16 cellular contexts compared by ENCODE assay signal in the genomic region with DNA sequence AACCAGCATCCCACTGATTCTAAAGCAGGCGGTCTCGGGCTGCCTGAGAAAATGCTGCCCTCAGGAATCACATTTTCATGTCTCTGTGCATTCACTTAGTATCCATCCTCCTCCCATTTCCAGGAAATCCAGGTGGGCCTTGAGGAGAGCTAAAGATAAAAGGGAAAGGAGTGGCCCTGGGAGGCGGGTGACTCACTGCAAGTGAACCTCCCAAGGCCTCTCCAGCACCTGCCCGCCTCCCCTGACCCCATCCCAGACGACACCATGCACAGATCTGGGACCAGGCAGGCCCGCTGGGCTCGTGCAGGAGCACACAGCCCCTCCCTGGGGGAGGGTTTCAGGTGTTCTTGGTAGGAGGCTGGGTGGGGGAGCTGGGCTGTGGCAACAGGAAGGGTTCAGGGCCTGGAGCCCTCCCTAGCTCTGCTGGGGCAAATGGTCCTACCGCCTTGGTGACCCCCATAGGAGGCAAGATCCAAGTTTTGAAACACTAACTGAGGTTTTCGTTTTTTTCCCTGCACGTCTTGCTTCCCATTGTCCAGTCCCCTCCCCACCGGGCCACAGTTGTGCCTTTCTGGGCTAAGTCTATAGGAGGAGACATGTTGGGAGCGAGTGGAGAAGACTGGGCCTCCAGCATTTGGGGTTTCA. TPM values are rescaled to one million over a fixed set of nuclear protein-coding genes. Genes with fewer than 3 reads are reported as not detected.
A peak's percentile ranks its signal among the peaks of the same experiment; 100 is the strongest.
DNase-seq lines count a peak whose midpoint lies in the region; ATAC-seq, FAIRE-seq and TF ChIP-seq lines count a peak whose summit lies in the region.
"Had no signal": no experiment of that assay in that cellular context is flagged by ENCODE, and none has a peak within 500 bp of the region (broad histone marks: within the 10 kb centered on the region; RNA-seq: fewer than 3 reads in every experiment).

No MANE protein-coding gene starts in this region.

- no peak overlapping the region for H3K4me2 ChIP-seq in K562 (ENCODE audit: insufficient read depth, low read length)

- POLR2A ChIA-PET in K562 (lab: Yijun Ruan, JAX) = interaction anchor here (0.8 to 1.2 kb wide), 4 partner anchors 13 to 116 kb away, joined by 3 to 6 read pairs (median 3); partner anchors contain the start of gene MELTF

- TF ChIP-seq RAD21 in K562 (CRISPR knock-in tag; conservative IDR thresholded peaks at IDR 0.05 in 1 of 2, IDR thresholded peaks at IDR 0.05 in 1 of 2) = no peak

- peaks cover 5 to 11% (median 10%) of the 10 kb centered on the region in 3 donors for H3K27me3 Mint-ChIP-seq in CD14-positive monocyte (ENCODE audit: low read depth in 3 of 3)

- in situ Hi-C loops in K562 (cut with MboI) = no loop called here

- no peak for TF ChIP-seq EP300 in K562 (IDR thresholded peaks at IDR 0.05; ENCODE audit: low read length)

- no peak for ATAC-seq in K562
- peak; percentile 17 for ATAC-seq in mucosa of descending colon
- ATAC-seq in GM21526 (IDR thresholded peaks at IDR 0.05; ENCODE audit: low FRiP score, unreplicated experiment) = no peak
- no peak for ATAC-seq in GM19395 (IDR thresholded peaks at IDR 0.05; ENCODE audit: unreplicated experiment)
- ATAC-seq: Panc1, SK-N-SH treated with all-trans-retinoic acid at 6 μM for 48 hours had no signal

- H3K79me2 ChIP-seq in K562 (ENCODE audit: control insufficient read depth, insufficient read depth, low read length) = no peaks in the 10 kb centered on the region

- H4K20me1 ChIP-seq in K562 (replicated peaks; ENCODE audit: control insufficient read depth, insufficient read depth, low read length) = no peaks in the 10 kb centered on the region

- no peak overlapping the region for H3K4me3 Mint-ChIP-seq in CD14-positive monocyte

- peaks cover 3 to 56% of the 10 kb centered on the region in 2 experiments; a peak in 3 of 5 replicates for H3K4me1 ChIP-seq in K562 (replicated peaks in 1 of 2; ENCODE audit: control insufficient read depth in 2 of 2, insufficient read depth in 2 of 2, low read length in 2 of 2)
- peaks cover 7% of the 10 kb centered on the region for H3K4me1 ChIP-seq in mucosa of descending colon (ENCODE audit: low read depth)
- H3K4me1 ChIP-seq in thyroid gland = peaks cover 7 to 9% of the 10 kb centered on the region in 2 donors

- TF ChIP-seq CTCF in CD14-positive monocyte (IDR thresholded peaks at IDR 0.05) (no peak), K562 (IDR thresholded peaks at IDR 0.05 in 2 of 3, conservative IDR thresholded peaks at IDR 0.05 in 1 of 3; ENCODE audit: insufficient read depth in 2 of 3, low read depth in 1 of 3, low read length in 3 of 3) (no peak), mucosa of descending colon (IDR thresholded peaks at IDR 0.05) (no peak), thyroid gland (IDR thresholded peaks at IDR 0.05) (no peak)

- H3K4me1 Mint-ChIP-seq in CD14-positive monocyte = peaks cover 6% of the 10 kb centered on the region

- H3K36me3 Mint-ChIP-seq in CD14-positive monocyte = peaks cover 0 to 4% of the 10 kb centered on the region in 2 donors

- H3K27ac ChIP-seq in K562 (ENCODE audit: extremely low read depth, low read depth, low read length) (no peak overlapping the region), thyroid gland (no peak overlapping the region)

- WGBS in K562 (ENCODE audit: insufficient coverage, low coverage, missing lambda C conversion rate) = 24% methylated on average over 12 of the region's 12 CpGs
- 87 to 90% methylated on average over 12 of the region's 12 CpGs for WGBS in thyroid gland, 2 donors

- H3K4me3 ChIP-seq in H7 (ENCODE audit: insufficient read depth, low read depth, low read length) (no peak overlapping the region), K562 (no peak overlapping the region), mucosa of descending colon (no peak overlapping the region), thyroid gland (replicated peaks in 1 of 3) (no peak overlapping the region)

- H3K9me3 ChIP-seq in K562 (replicated peaks; ENCODE audit: control insufficient read depth, insufficient read depth, low read depth, low read length) (no peaks in the 10 kb centered on the region), mucosa of descending colon (no peaks in the 10 kb centered on the region), thyroid gland (no peaks in the 10 kb centered on the region)

- peaks cover 24% of the 10 kb centered on the region for H3K27me3 ChIP-seq in H7 (ENCODE audit: control insufficient read depth, insufficient read depth, low read length)
- no peaks in the 10 kb centered on the region for H3K27me3 ChIP-seq in K562 (ENCODE audit: control insufficient read depth in 2 of 2, insufficient read depth in 2 of 2, low read length in 2 of 2)
- H3K27me3 ChIP-seq in thyroid gland = no peaks in the 10 kb centered on the region

- peak; percentile 36 for DNase-seq in CD14-positive monocyte (ENCODE audit: low spot score)
- peak; percentile 66 for DNase-seq in H7
- peak; percentile 38 to 58 (median 47) for DNase-seq in K562 (ENCODE audit: extremely low read depth in 1 of 4, low spot score in 3 of 4)
- DNase-seq in mucosa of descending colon = peak in 2 of 3 donors; percentile 27 to 48
- DNase-seq in NCI-H1092 treated with DMSO at 0.1 percent for 48 hours (lab: John Stamatoyannopoulos, UW) = no peak
- DNase-seq in thyroid gland = no peak
- DNase-seq: DMS79, KG1, NCI-H1105, NCI-H1694 treated with DMSO at 0.1 percent for 48 hours, NCI-H774, SHP77 had no signal

- no peaks in the 10 kb centered on the region for H3K9me3 Mint-ChIP-seq in CD14-positive monocyte

- H3K36me3 ChIP-seq in H7 (replicated peaks; ENCODE audit: control insufficient read depth, insufficient read depth, low read length) (no peaks in the 10 kb centered on the region), K562 (ENCODE audit: control insufficient read depth, insufficient read depth, low read length) (no peaks in the 10 kb centered on the region), mucosa of descending colon (ENCODE audit: low read depth) (no peaks in the 10 kb centered on the region), thyroid gland (no peaks in the 10 kb centered on the region)

- peak overlapping the region in 1 of 7 donors; percentile 68 for H3K27ac Mint-ChIP-seq in CD14-positive monocyte

- intact Hi-C loops in CD14-positive monocyte (cut with micrococcal nuclease) (loop anchor here in 1 of 2 donors (5.0 kb wide), 1 partner anchor 50 kb away; no protein-coding TSS in a partner anchor), K562 (cut with micrococcal nuclease) (no loop called here), mucosa of descending colon (cut with DNase I, micrococcal nuclease) (loop anchor here in 1 of 2 donors (10.0 kb wide), 1 partner anchor 177 kb away; no protein-coding TSS in a partner anchor), thyroid gland (cut with DNase I) (loop anchor here (10.0 kb wide), 2 partner anchors 177 to 497 kb away; no protein-coding TSS in a partner anchor)

- CTCF ChIA-PET in K562 (lab: Yijun Ruan, JAX; ENCODE audit: low intra/inter-chr PET ratio) = no interaction called here

- no peaks in the 10 kb centered on the region for H3K9me1 ChIP-seq in K562 (ENCODE audit: control insufficient read depth, insufficient read depth, low read length)

- no peak for TF ChIP-seq POLR2A in K562 (conservative IDR thresholded peaks at IDR 0.05)
- no peak for TF ChIP-seq POLR2A in thyroid gland (IDR thresholded peaks at IDR 0.05)

- H3K9ac ChIP-seq in K562 (ENCODE audit: insufficient read depth in 1 of 2, low read depth in 2 of 2, low read length in 2 of 2) = peak overlapping the region in 1 of 2 experiments; percentile 66; a peak in 2 of 4 replicates

- H2AFZ ChIP-seq in K562 (ENCODE audit: low read depth, low read length) = no peak overlapping the region

- FAIRE-seq in K562 (lab: Jason Lieb, UNC) = no peak

- no TSS peak for BruUV-seq in K562 (replicated peaks; lab: Mats Ljungman, UMichigan)

RNA-seq across cellular contexts. Expression of gene MELTF, which starts 22.2 kb away (rescaled TPM):
- under 1 TPM; 0.34 to 0.36 TPM for polyA plus RNA-seq in CD14-positive monocyte
- total RNA-seq in H7 (2014; rRNA removed; shearing (Covaris generic)) = 3.5 and 4.8 TPM in 2 replicates
- total RNA-seq in K562 (2011; cell fraction: chromatin; rRNA removed; ENCODE audit: low replicate concordance) = 21.6 and 62.0 TPM in 2 replicates
- 25.8 and 34.5 TPM in 2 replicates for total RNA-seq in K562 (2011; cell fraction: nucleolus; rRNA removed)
- total RNA-seq in K562 (2011; cell fraction: nucleoplasm; rRNA removed) = 24.9 and 29.2 TPM in 2 replicates
- 6.8 and 8.4 TPM in 2 replicates for total RNA-seq in K562 (2014; rRNA removed)
- 3.0 and 3.3 TPM in 2 replicates for total RNA-seq in K562 (2014; rRNA removed; fragmentation: Illumina TruSeq; extraction: Trizol)
- 3.8 and 4.5 TPM in 2 replicates for total RNA-seq in K562 (2015; rRNA removed; fragmentation: Illumina TruSeq; extraction: Trizol)
- 10.5 and 11.7 TPM in 2 replicates for total RNA-seq in K562 (2021)
- 4.0 and 4.8 TPM in 2 replicates for polyA plus RNA-seq in K562 (2011; rRNA removed)
- polyA plus RNA-seq in K562 (2011; cell fraction: cytosol; rRNA removed) = 3.0 and 7.4 TPM in 2 replicates
- polyA plus RNA-seq in K562 (2011; cell fraction: nucleus; rRNA removed) = 17.2 and 37.9 TPM in 2 replicates
- polyA plus RNA-seq in K562 (2012) = 6.7 and 10.6 TPM in 2 replicates
- polyA plus RNA-seq in K562 (2014; fragmentation: Illumina TruSeq; extraction: Trizol) = 3.7 and 4.9 TPM in 2 replicates
- polyA plus RNA-seq in K562 (2014; fragmentation: Nextera tagmentation; extraction: Ambion mirVana) = under 1 TPM; 0.35 to 0.52 TPM
- 8.1 and 8.6 TPM in 2 replicates for polyA plus RNA-seq in K562 (2014; rRNA removed)
- polyA minus RNA-seq in K562 (2011; rRNA and poly(A)+ RNA removed) = 2.2 and 4.0 TPM in 2 replicates
- polyA minus RNA-seq in K562 (2011; cell fraction: cytosol; rRNA and poly(A)+ RNA removed) = 1.9 and 4.6 TPM in 2 replicates
- 11.0 and 16.4 TPM in 2 replicates for polyA minus RNA-seq in K562 (2011; cell fraction: nucleus; rRNA and poly(A)+ RNA removed)
- total RNA-seq in mucosa of descending colon = 10 to 100 TPM in 2 of 3 donors, 1 to 10 TPM in 1; 8.4 to 17.3 (median 10.7) TPM
- total RNA-seq in thyroid gland = 10 to 100 TPM in 1 of 4 donors, 1 to 10 TPM in 3; 2.7 to 13.8 (median 4.3) TPM

RNA-seq across cellular contexts. Expression of gene PIGZ, which starts 38.8 kb away (rescaled TPM):
- polyA plus RNA-seq in CD14-positive monocyte (1 to 10 TPM; 1.6 to 1.9 TPM), K562 (2011; rRNA removed) (1.8 and 2.8 TPM in 2 replicates), K562 (2014; fragmentation: Illumina TruSeq; extraction: Trizol) (0.79 and 0.91 TPM in 2 replicates), K562 (2014; fragmentation: Nextera tagmentation; extraction: Ambion mirVana) (under 1 TPM; 0.15 TPM), K562 (2014; rRNA removed) (1.2 and 2.0 TPM in 2 replicates)
- total RNA-seq in H7 (2014; rRNA removed; shearing (Covaris generic)) = 0.55 and 1.2 TPM in 2 replicates
- 3.6 and 5.8 TPM in 2 replicates for total RNA-seq in K562 (2011; cell fraction: chromatin; rRNA removed; ENCODE audit: low replicate concordance)
- total RNA-seq in K562 (2011; cell fraction: nucleolus; rRNA removed) = 2.3 and 3.3 TPM in 2 replicates
- 3.5 and 4.7 TPM in 2 replicates for total RNA-seq in K562 (2011; cell fraction: nucleoplasm; rRNA removed)
- total RNA-seq in K562 (2014; rRNA removed) (0.54 and 0.73 TPM in 2 replicates), K562 (2014; rRNA removed; fragmentation: Illumina TruSeq; extraction: Trizol) (0.48 and 0.76 TPM in 2 replicates), K562 (2015; rRNA removed; fragmentation: Illumina TruSeq; extraction: Trizol) (0.30 and 0.54 TPM in 2 replicates), K562 (2021) (0.87 and 1.0 TPM in 2 replicates), mucosa of descending colon (100 to 1,000 TPM in 2 of 3 donors, 10 to 100 TPM in 1; 29.1 to 131 (median 122) TPM), thyroid gland (1 to 10 TPM in 3 of 4 donors, under 1 TPM in 1; 0.46 to 9.5 (median 6.3) TPM)
- polyA plus RNA-seq in K562 (2011; cell fraction: cytosol; rRNA removed) = 2.3 and 2.8 TPM in 2 replicates
- 4.7 and 6.2 TPM in 2 replicates for polyA plus RNA-seq in K562 (2011; cell fraction: nucleus; rRNA removed)
- polyA plus RNA-seq in K562 (2012) = 1.2 and 4.7 TPM in 2 replicates
- 1.0 and 1.1 TPM in 2 replicates for polyA minus RNA-seq in K562 (2011; rRNA and poly(A)+ RNA removed)
- 1.1 and 1.3 TPM in 2 replicates for polyA minus RNA-seq in K562 (2011; cell fraction: cytosol; rRNA and poly(A)+ RNA removed)
- polyA minus RNA-seq in K562 (2011; cell fraction: nucleus; rRNA and poly(A)+ RNA removed) = 1.00 and 1.2 TPM in 2 replicates

Comparison
In these comparisons a context has a peak if more than half of its experiments do, and no peak if none do; other contexts are left out.
1. DNase-seq: peak in CD14-positive monocyte (single experiment), H7 (single experiment), K562 (4 of 4) and mucosa of descending colon (2 of 3); none in NCI-H1092 treated with DMSO at 0.1 percent for 48 hours (single experiment) and thyroid gland (0 of 2).